ENCODE assay signal across 8 cellular contexts in genomic region chr18:31498450-31499156, GRCh38. TPM values are rescaled to one million over a fixed set of nuclear protein-coding genes. Genes with fewer than 3 reads are reported as not detected.
DNase-seq lines count a peak whose midpoint lies in the region; ATAC-seq and TF ChIP-seq lines count a peak whose summit lies in the region.

No MANE protein-coding gene starts in this region.

- H3K36me3 Mint-ChIP-seq in T-helper 1 cell treated with Interleukin-12 subunit alpha and Interleukin-12 subunit beta and Interleukin-4 antibody, amounts not matched to agents 30 μg/mL and 1 μg/mL, for 36 hours (ENCODE audit: low read depth), result no peaks in the 10 kb centered on the region

- H3K4me3 ChIP-seq in adrenal gland (peak overlapping the region in 3 of 4 donors; percentile 4 to 55 (median 7)), tibial artery (peak overlapping the region; percentile 34 to 58)

- H3K27ac ChIP-seq in adrenal gland (no peak overlapping the region), tibial artery (no peak overlapping the region)

- no peaks in the 10 kb centered on the region for H3K9me3 Mint-ChIP-seq in T-helper 1 cell treated with Interleukin-12 subunit alpha and Interleukin-12 subunit beta and Interleukin-4 antibody, amounts not matched to agents 30 μg/mL and 1 μg/mL, for 36 hours

- peak; percentile 3 for ATAC-seq in HG03175 (IDR thresholded peaks at IDR 0.05; ENCODE audit: unreplicated experiment)

- no peaks in the 10 kb centered on the region for H3K36me3 ChIP-seq in adrenal gland (replicated peaks in 1 of 2)
- H3K36me3 ChIP-seq in tibial artery, result no peaks in the 10 kb centered on the region

- peaks cover 1% of the 10 kb centered on the region for H3K4me1 Mint-ChIP-seq in T-helper 1 cell treated with Interleukin-12 subunit alpha and Interleukin-12 subunit beta and Interleukin-4 antibody, amounts not matched to agents 30 μg/mL and 1 μg/mL, for 36 hours (ENCODE audit: low read depth)

- 5 to 7% (median 6%) methylated on average over 17 to 25 of the region's 25 CpGs for WGBS in adrenal gland, 4 donors

- DNase-seq in T-helper 1 cell (no peak), adrenal gland (peak in 1 of 7 donors; percentile 24), left kidney (ENCODE audit: low read depth, low spot score) (peak; percentile 48), tibial artery (no peak), epidermal melanocyte (ENCODE audit: insufficient read length, low spot score) (no peak), NCI-H446 treated with DMSO at 0.1 percent for 48 hours (lab: John Stamatoyannopoulos, UW) (no peak)

- peaks cover 8% of the 10 kb centered on the region in 2 donors for H3K4me1 ChIP-seq in adrenal gland (replicated peaks in 1 of 2)
- peaks cover 0 to 11% (median 9%) of the 10 kb centered on the region in 4 donors for H3K4me1 ChIP-seq in tibial artery

- H3K27ac Mint-ChIP-seq in T-helper 1 cell treated with Interleukin-12 subunit alpha and Interleukin-12 subunit beta and Interleukin-4 antibody, amounts not matched to agents 30 μg/mL and 1 μg/mL, for 36 hours, result no peak overlapping the region

- TF ChIP-seq CTCF in adrenal gland (IDR thresholded peaks at IDR 0.05), result no peak
- no peak for TF ChIP-seq CTCF in tibial artery (IDR thresholded peaks at IDR 0.05)

- H3K9me3 ChIP-seq in adrenal gland (replicated peaks in 1 of 3), result no peaks in the 10 kb centered on the region
- H3K9me3 ChIP-seq in tibial artery, result no peaks in the 10 kb centered on the region

- no peaks in the 10 kb centered on the region for H3K27me3 ChIP-seq in adrenal gland
- peaks cover 0 to 19% of the 10 kb centered on the region in 2 donors for H3K27me3 ChIP-seq in tibial artery

- intact Hi-C loops in adrenal gland (cut with DNase I), result no loop called here
- intact Hi-C loops in tibial artery (cut with DNase I; ENCODE audit: low total_unique reads), result no loop called here

- H3K4me3 Mint-ChIP-seq in T-helper 1 cell treated with Interleukin-12 subunit alpha and Interleukin-12 subunit beta and Interleukin-4 antibody, amounts not matched to agents 30 μg/mL and 1 μg/mL, for 36 hours, result peak overlapping the region; percentile 68

- peaks cover 44% of the 10 kb centered on the region for H3K27me3 Mint-ChIP-seq in T-helper 1 cell treated with Interleukin-12 subunit alpha and Interleukin-12 subunit beta and Interleukin-4 antibody, amounts not matched to agents 30 μg/mL and 1 μg/mL, for 36 hours (ENCODE audit: low read depth)

- TF ChIP-seq POLR2A in adrenal gland (IDR thresholded peaks at IDR 0.05), result no peak

RNA-seq across cellular contexts. Expression of gene DSG2, which starts 0.6 kb away (rescaled TPM):
- 1 to 10 TPM in 6 of 8 donors, under 1 TPM in 2; 0.56 to 6.8 (median 2.2) TPM for total RNA-seq in adrenal gland
- 1 to 10 TPM in 1 of 3 donors, under 1 TPM in 2; 0.32 to 2.3 (median 0.74) TPM for polyA plus RNA-seq in adrenal gland

RNA-seq across cellular contexts. Expression of gene DSG3, which starts 51.1 kb away (rescaled TPM):
- under 1 TPM in 1 of 8 donors, not detected in 7; 0.04 TPM for total RNA-seq in adrenal gland
- under 1 TPM in 2 of 3 donors, not detected in 1; 0.08 to 0.17 TPM for polyA plus RNA-seq in adrenal gland
